Comparison of ENCODE assay signal across 8 cellular contexts in the genomic region with DNA sequence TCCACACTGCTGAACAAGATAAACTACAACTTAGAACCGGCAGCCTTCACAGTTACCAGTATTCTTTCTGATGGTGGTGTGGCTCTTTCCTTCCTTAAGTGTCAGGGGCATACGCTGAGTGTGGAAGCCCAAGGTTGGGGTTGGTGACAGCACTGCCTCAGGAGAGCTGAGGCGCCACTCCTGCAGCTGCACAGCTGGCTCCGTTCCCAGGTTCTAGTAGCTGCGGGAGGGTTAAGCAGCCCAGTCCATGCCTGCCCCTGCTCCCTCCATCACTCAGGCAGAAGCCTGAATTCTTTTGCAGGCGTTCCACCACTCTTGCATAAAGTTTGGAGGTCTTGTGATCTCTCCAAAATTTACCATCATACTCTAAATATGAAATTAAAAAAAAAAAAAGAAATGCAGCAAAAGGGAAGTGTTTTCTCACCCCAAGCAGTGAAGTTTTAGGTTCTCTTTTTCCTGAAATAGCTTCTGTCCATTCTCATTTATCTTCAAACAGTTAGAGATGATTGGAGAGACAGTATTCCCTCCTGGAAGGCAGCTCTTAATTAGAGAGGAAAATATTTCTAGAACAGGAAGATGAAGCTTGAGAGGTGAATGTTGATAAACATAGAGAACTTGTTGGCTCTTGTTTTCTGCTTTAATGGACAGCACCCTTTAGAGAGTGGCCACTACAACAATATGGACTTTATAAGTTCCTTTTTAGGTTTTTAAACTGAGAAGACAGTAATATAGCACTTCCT.
DNase-seq lines count a peak whose midpoint lies in the region; TF ChIP-seq lines count a peak whose summit lies in the region.

No MANE protein-coding gene starts in this region.

- H3K9me3 Mint-ChIP-seq in activated T-helper 2 cell treated with anti-CD3 and anti-CD28 coated beads, Interferon-gamma antibody, Interleukin-2, Interleukin-4, amounts not matched to agents 10 μg/mL and 5 μg/mL and 100 μg/mL, durations not matched to agents 14 hours and 24 hours and 36 hours: no peaks in the 10 kb centered on the region

- peak in 1 of 2 donors; percentile 64 for TF ChIP-seq EP300 in tibial nerve (IDR thresholded peaks at IDR 0.05)

- peak overlapping the region; percentile 26 to 87 (median 66) for H3K27ac ChIP-seq in tibial nerve
- H3K27ac ChIP-seq in trophoblast cell (ENCODE audit: low read depth, low read length): no peak overlapping the region

- no peak overlapping the region for H3K27ac Mint-ChIP-seq in activated T-helper 2 cell treated with anti-CD3 and anti-CD28 coated beads, Interferon-gamma antibody, Interleukin-2, Interleukin-4, amounts not matched to agents 10 μg/mL and 5 μg/mL and 100 μg/mL, durations not matched to agents 14 hours and 24 hours and 36 hours

- no peak overlapping the region for H2AFZ ChIP-seq in trophoblast cell (ENCODE audit: insufficient read depth, low read length, poor library complexity)

- TF ChIP-seq POLR2A in tibial nerve (IDR thresholded peaks at IDR 0.05): no peak

- H3K36me3 Mint-ChIP-seq in activated T-helper 2 cell treated with anti-CD3 and anti-CD28 coated beads, Interferon-gamma antibody, Interleukin-2, Interleukin-4, amounts not matched to agents 10 μg/mL and 5 μg/mL and 100 μg/mL, durations not matched to agents 14 hours and 24 hours and 36 hours (ENCODE audit: low read depth): no peaks in the 10 kb centered on the region

- H3K4me1 ChIP-seq in tibial nerve (peaks cover 0 to 65% (median 45%) of the 10 kb centered on the region in 4 donors), trophoblast cell (ENCODE audit: control insufficient read depth in 1 of 2, insufficient read depth in 2 of 2, low read length in 2 of 2) (no peaks in the 10 kb centered on the region)

- intact Hi-C loops in activated T-helper 2 cell treated with anti-CD3 and anti-CD28 coated beads, Interferon-gamma antibody, Interleukin-2, Interleukin-4, amounts not matched to agents 10 μg/mL and 5 μg/mL and 100 μg/mL, durations not matched to agents 14 hours and 24 hours and 36 hours (cut with micrococcal nuclease): no loop called here

- no peak overlapping the region for H3K4me3 Mint-ChIP-seq in activated T-helper 2 cell treated with anti-CD3 and anti-CD28 coated beads, Interferon-gamma antibody, Interleukin-2, Interleukin-4, amounts not matched to agents 10 μg/mL and 5 μg/mL and 100 μg/mL, durations not matched to agents 14 hours and 24 hours and 36 hours (ENCODE audit: low read depth)

- H4K8ac ChIP-seq in trophoblast cell (ENCODE audit: low read depth, low read length): no peak overlapping the region

- H4K12ac ChIP-seq in trophoblast cell (ENCODE audit: low read depth, low read length): no peak overlapping the region

- no peak overlapping the region for H3K4me2 ChIP-seq in trophoblast cell (ENCODE audit: low read length)

- DNase-seq in EH (ENCODE audit: low read depth): peak; percentile 91
- DNase-seq in Jurkat, Clone E6-1 (ENCODE audit: low read depth, low spot score): peak; percentile 37
- DNase-seq in OCI-M1 (lab: John Stamatoyannopoulos, UW): peak; percentile 69
- peak; percentile 6 to 86 for DNase-seq in dermis microvascular lymphatic vessel endothelial cell (ENCODE audit: low read depth in 2 of 2)
- peak; percentile 59 to 88 for DNase-seq in lung microvascular endothelial cell (ENCODE audit: low read depth in 2 of 2)
- peak; percentile 57 to 66 for DNase-seq in tibial nerve (ENCODE audit: low spot score in 2 of 2)
- no peak for DNase-seq in activated T-helper 2 cell treated with anti-CD3 and anti-CD28 coated beads, Interferon-gamma antibody, Interleukin-2, Interleukin-4, amounts not matched to agents 10 μg/mL and 5 μg/mL and 100 μg/mL, durations not matched to agents 14 hours and 24 hours and 36 hours (ENCODE audit: low spot score)
- no peak for DNase-seq in trophoblast cell

- H2BK5ac ChIP-seq in trophoblast cell (ENCODE audit: low read depth, low read length, poor library complexity): no peak overlapping the region

- H3K18ac ChIP-seq in trophoblast cell (ENCODE audit: low read length): no peak overlapping the region

- no peak overlapping the region for H4K91ac ChIP-seq in trophoblast cell (ENCODE audit: low read depth, low read length)

- H3K9ac ChIP-seq in trophoblast cell (ENCODE audit: low read length): no peak overlapping the region

- H3K4ac ChIP-seq in trophoblast cell (ENCODE audit: low read depth, low read length): no peak overlapping the region

- H3K27me3 ChIP-seq in tibial nerve: no peaks in the 10 kb centered on the region
- H3K27me3 ChIP-seq in trophoblast cell (ENCODE audit: insufficient read depth, low read length): no peaks in the 10 kb centered on the region

- H3K27me3 Mint-ChIP-seq in activated T-helper 2 cell treated with anti-CD3 and anti-CD28 coated beads, Interferon-gamma antibody, Interleukin-2, Interleukin-4, amounts not matched to agents 10 μg/mL and 5 μg/mL and 100 μg/mL, durations not matched to agents 14 hours and 24 hours and 36 hours (ENCODE audit: low read depth): peaks cover 41% of the 10 kb centered on the region

- no peak overlapping the region for H2AK5ac ChIP-seq in trophoblast cell (ENCODE audit: low read length)

- H2BK12ac ChIP-seq in trophoblast cell (ENCODE audit: low read length): no peak overlapping the region

- 2 to 4% methylated on average over 5 to 6 of the region's 6 CpGs for WGBS in tibial nerve, 2 donors
- WGBS in trophoblast cell (ENCODE audit: extremely low coverage, insufficient coverage, insufficient read length): no CpG with 5 or more reads among the region's 6 CpGs

- no peak overlapping the region for H3K14ac ChIP-seq in trophoblast cell (ENCODE audit: low read length)

- H3K79me2 ChIP-seq in trophoblast cell (ENCODE audit: control insufficient read depth, insufficient read depth, low read length, poor library complexity): no peaks in the 10 kb centered on the region

- no peak for TF ChIP-seq CTCF in tibial nerve (IDR thresholded peaks at IDR 0.05)

- no peak overlapping the region for H3K4me3 ChIP-seq in Jurkat, Clone E6-1 (ENCODE audit: low read length)
- H3K4me3 ChIP-seq in tibial nerve (peak overlapping the region; percentile 21 to 48 (median 28)), trophoblast cell (ENCODE audit: low read depth, low read length) (no peak overlapping the region)

- peaks cover 14% of the 10 kb centered on the region for H3K4me1 Mint-ChIP-seq in activated T-helper 2 cell treated with anti-CD3 and anti-CD28 coated beads, Interferon-gamma antibody, Interleukin-2, Interleukin-4, amounts not matched to agents 10 μg/mL and 5 μg/mL and 100 μg/mL, durations not matched to agents 14 hours and 24 hours and 36 hours (ENCODE audit: low read depth)

- H3K36me3 ChIP-seq in tibial nerve (no peaks in the 10 kb centered on the region), trophoblast cell (ENCODE audit: control insufficient read depth in 1 of 2, insufficient read depth in 2 of 2, low read length in 2 of 2) (peaks cover 0 to 2% of the 10 kb centered on the region in 2 experiments)

- no peaks in the 10 kb centered on the region for H3K9me3 ChIP-seq in tibial nerve
- no peaks in the 10 kb centered on the region for H3K9me3 ChIP-seq in trophoblast cell (ENCODE audit: insufficient read depth, low read depth, low read length)

- H2BK120ac ChIP-seq in trophoblast cell (ENCODE audit: insufficient read depth, low read length, poor library complexity): no peak overlapping the region

- no peak overlapping the region for H3K23ac ChIP-seq in trophoblast cell (ENCODE audit: low read length)

- H3K79me1 ChIP-seq in trophoblast cell (ENCODE audit: low read length): no peaks in the 10 kb centered on the region

Comparison
In these comparisons a context has a peak if more than half of its experiments do, and no peak if none do; other contexts are left out.
1. DNase-seq: peak in EH (single experiment), Jurkat, Clone E6-1 (single experiment), OCI-M1 (single experiment), dermis microvascular lymphatic vessel endothelial cell (2 of 2), lung microvascular endothelial cell (2 of 2) and tibial nerve (2 of 2); none in activated T-helper 2 cell treated with anti-CD3 and anti-CD28 coated beads, Interferon-gamma antibody, Interleukin-2, Interleukin-4, amounts not matched to agents 10 μg/mL and 5 μg/mL and 100 μg/mL, durations not matched to agents 14 hours and 24 hours and 36 hours (single experiment) and trophoblast cell (0 of 2).
2. H3K4me3 ChIP-seq: peak in tibial nerve (4 of 4); none in Jurkat, Clone E6-1 (single experiment) and trophoblast cell (single experiment).